In the genomic region with DNA sequence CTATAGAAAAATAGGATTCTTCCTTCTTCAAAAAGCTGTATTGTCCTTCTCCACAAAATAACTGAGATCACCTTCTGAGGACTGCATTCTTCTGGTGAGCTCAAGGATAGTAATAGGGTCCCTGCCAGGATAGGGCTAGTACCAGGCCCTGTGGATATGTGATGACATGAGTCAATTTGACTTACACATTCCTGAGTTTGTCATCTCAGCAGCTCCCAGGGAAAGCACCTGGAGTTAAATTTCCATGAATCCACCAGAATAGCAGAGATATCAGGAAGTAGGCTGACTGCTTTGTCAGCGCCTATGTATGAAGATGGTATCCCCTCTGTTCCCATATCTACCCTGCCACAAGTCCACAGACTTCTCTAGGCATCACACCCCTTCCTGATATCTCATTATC, we compare ENCODE assay signal across 21 cellular contexts.
DNase-seq lines count a peak whose midpoint lies in the region; ATAC-seq, FAIRE-seq and TF ChIP-seq lines count a peak whose summit lies in the region.
"Had no signal": no experiment of that assay in that cellular context is flagged by ENCODE, and none has a peak within 500 bp of the region (broad histone marks: within the 10 kb centered on the region; RNA-seq: fewer than 3 reads in every experiment).

No MANE protein-coding gene starts in this region.

- intact Hi-C loops in pancreas (cut with DNase I) = no loop called here

- H4K20me1 ChIP-seq in H1 (replicated peaks in 1 of 2; ENCODE audit: control insufficient read depth in 1 of 2, insufficient read depth in 2 of 2, low read length in 2 of 2) = no peaks in the 10 kb centered on the region

- no peak overlapping the region for H4K8ac ChIP-seq in H1 (ENCODE audit: extremely low read depth, insufficient read depth, low read length)
- H4K8ac ChIP-seq in mesenchymal stem cell (ENCODE audit: low read length) = no peak overlapping the region

- no peak overlapping the region for H3K56ac ChIP-seq in H1 (replicated peaks; ENCODE audit: insufficient read length, low read depth, low read length)

- H3K79me2 ChIP-seq in H1 (ENCODE audit: control insufficient read depth in 1 of 2, insufficient read depth in 2 of 2, low read length in 2 of 2) = no peaks in the 10 kb centered on the region

- POLR2A ChIA-PET in H1 (lab: Charles Lee; ENCODE audit: partially characterized antibody) = no interaction called here

- H3K4me2 ChIP-seq in H1 (ENCODE audit: insufficient read depth in 1 of 2, low read depth in 2 of 2, low read length in 2 of 2) (no peak overlapping the region), mesenchymal stem cell (ENCODE audit: low read length, poor library complexity, severe bottlenecking) (no peak overlapping the region)

- peaks cover 0 to 5% (median 3%) of the 10 kb centered on the region in 4 experiments; a peak in 6 of 7 replicates for H3K4me1 ChIP-seq in H1 (replicated peaks in 1 of 4; ENCODE audit: control insufficient read depth in 3 of 4, insufficient read depth in 4 of 4, low read length in 3 of 4)
- no peaks in the 10 kb centered on the region for H3K4me1 ChIP-seq in pancreas
- peaks cover 6% of the 10 kb centered on the region for H3K4me1 ChIP-seq in mesenchymal stem cell (ENCODE audit: control insufficient read depth, insufficient read depth, low read depth, low read length)

- DNase-seq in 8988T (peak; percentile 20), HT1080 (ENCODE audit: low read depth) (peak; percentile 25), H1 (ENCODE audit: low read depth in 1 of 2, low spot score in 2 of 2) (no peak), islet precursor cell (peak; percentile 71), pancreas (no peak), NCI-H510A treated with DMSO at 0.1 percent for 48 hours (lab: John Stamatoyannopoulos, UW) (no peak), mesenchymal stem cell (no peak), omental fat pad (ENCODE audit: low spot score) (no peak)
- DNase-seq: Calu3; CD4-positive, alpha-beta memory T cell; GF-D8; NCI-H1436; NCI-H2029 treated with DMSO at 0.1 percent for 48 hours; NCI-H2171 treated with DMSO at 0.1 percent for 48 hours; NCI-H446 treated with DMSO at 0.1 percent for 48 hours; NCI-H748 treated with DMSO at 0.1 percent for 48 hours; OCI-M1 had no signal

- no peak overlapping the region for H3K9ac ChIP-seq in H1 (replicated peaks in 1 of 4; ENCODE audit: extremely low read depth in 1 of 4, low read depth in 3 of 4, low read length in 3 of 4)
- H3K9ac ChIP-seq in mesenchymal stem cell (ENCODE audit: low read length) = no peak overlapping the region

- H3K4ac ChIP-seq in H1 (replicated peaks; ENCODE audit: insufficient read length, low read depth, low read length) (no peak overlapping the region), mesenchymal stem cell (ENCODE audit: low read depth in 1 of 2, low read length in 2 of 2) (no peak overlapping the region)

- H4K5ac ChIP-seq in H1 (ENCODE audit: insufficient read length, low read depth, low read length) = no peak overlapping the region

- H3K4me3 ChIP-seq in H1 (ENCODE audit: extremely low read depth in 1 of 4, insufficient read depth in 2 of 4, low read depth in 3 of 4, low read length in 4 of 4) = no peak overlapping the region
- no peak overlapping the region for H3K4me3 ChIP-seq in pancreas
- no peak overlapping the region for H3K4me3 ChIP-seq in mesenchymal stem cell (ENCODE audit: insufficient read depth in 1 of 2, low read depth in 1 of 2, low read length in 2 of 2)
- H3K4me3 ChIP-seq: K562 had no signal

- 83% methylated on average over 1 of the region's 1 CpG; no CpG with 5 or more reads in 1 of the 2 experiments for WGBS in H1 (ENCODE audit: extremely low coverage in 1 of 2, insufficient coverage in 1 of 2, insufficient read length in 1 of 2, insufficient replicate concordance in 2 of 2, low coverage in 1 of 2, low lambda C conversion rate in 2 of 2, missing lambda C conversion rate in 1 of 2), 2 experiments
- 79 to 80% methylated on average over 1 of the region's 1 CpG for WGBS in pancreas, 2 donors
- WGBS in mesenchymal stem cell = 95% methylated on average over 1 of the region's 1 CpG

- TF ChIP-seq EP300 in H1 (IDR thresholded peaks at IDR 0.05; ENCODE audit: borderline replicate concordance in 1 of 2, low read depth in 2 of 2, low read length in 2 of 2) = no peak

- H2BK12ac ChIP-seq in H1 (ENCODE audit: low read depth, low read length) (no peak overlapping the region), mesenchymal stem cell (ENCODE audit: low read length in 2 of 2) (no peak overlapping the region)

- TF ChIP-seq RAD21 in H1 (IDR thresholded peaks at IDR 0.05 in 1 of 2, conservative IDR thresholded peaks at IDR 0.05 in 1 of 2; ENCODE audit: low read depth in 2 of 2, low read length in 2 of 2) = no peak

- no peak overlapping the region for H3K23ac ChIP-seq in H1 (ENCODE audit: insufficient read length)
- H3K23ac ChIP-seq in mesenchymal stem cell (ENCODE audit: low read length in 2 of 2) = no peak overlapping the region

- no peak overlapping the region for H3K27ac ChIP-seq in H1 (ENCODE audit: low read depth, low read length)
- no peak overlapping the region for H3K27ac ChIP-seq in pancreas
- no peak overlapping the region for H3K27ac ChIP-seq in mesenchymal stem cell (ENCODE audit: low read length, poor library complexity, severe bottlenecking)

- no peaks in the 10 kb centered on the region for H3K23me2 ChIP-seq in H1 (ENCODE audit: low read depth, low read length)

- H3K9me3 ChIP-seq in H1 (ENCODE audit: insufficient read depth in 2 of 2, low read depth in 1 of 2, low read length in 1 of 2) (peaks cover 0 to 3% of the 10 kb centered on the region in 2 experiments; a peak in 1 of 4 replicates), pancreas (no peaks in the 10 kb centered on the region), mesenchymal stem cell (ENCODE audit: control insufficient read depth, low read length) (no peaks in the 10 kb centered on the region)

- ATAC-seq in pancreas (no peak), omental fat pad (ENCODE audit: low FRiP score) (no peak)
- ATAC-seq: K562 had no signal

- no peak overlapping the region for H2BK120ac ChIP-seq in H1 (replicated peaks; ENCODE audit: low read depth, low read length)
- no peak overlapping the region for H2BK120ac ChIP-seq in mesenchymal stem cell (ENCODE audit: low read depth, low read length)

- H2AFZ ChIP-seq in H1 (ENCODE audit: low read length) (no peak overlapping the region), mesenchymal stem cell (ENCODE audit: low read depth, low read length) (no peak overlapping the region)

- H4K91ac ChIP-seq in H1 (replicated peaks; ENCODE audit: insufficient read length, low read length) (no peak overlapping the region), mesenchymal stem cell (ENCODE audit: low read length) (no peak overlapping the region)

- H3K27me3 ChIP-seq in H1 (replicated peaks in 1 of 4; ENCODE audit: control insufficient read depth in 3 of 4, extremely low read depth in 1 of 4, insufficient read depth in 3 of 4, low read length in 3 of 4) (no peaks in the 10 kb centered on the region), pancreas (no peaks in the 10 kb centered on the region), mesenchymal stem cell (ENCODE audit: control insufficient read depth in 1 of 2, insufficient read depth in 1 of 2, low read length in 2 of 2) (peaks cover 0 to 15% of the 10 kb centered on the region in 2 experiments)

- H3K14ac ChIP-seq in H1 (ENCODE audit: insufficient read length) (no peak overlapping the region), mesenchymal stem cell (ENCODE audit: low read length in 2 of 2) (no peak overlapping the region)

- H3K79me1 ChIP-seq in H1 (ENCODE audit: low read depth, low read length) = no peaks in the 10 kb centered on the region
- H3K79me1 ChIP-seq in mesenchymal stem cell (replicated peaks; ENCODE audit: low read length, poor library complexity, severe bottlenecking) = no peaks in the 10 kb centered on the region

- H3K18ac ChIP-seq in H1 (ENCODE audit: extremely low read depth, low read length) (no peak overlapping the region), mesenchymal stem cell (ENCODE audit: low read depth in 1 of 2, low read length in 2 of 2) (no peak overlapping the region)

- H3K36me3 ChIP-seq in H1 (ENCODE audit: control insufficient read depth in 2 of 4, insufficient read depth in 4 of 4, low read length in 3 of 4) (no peaks in the 10 kb centered on the region), pancreas (no peaks in the 10 kb centered on the region), mesenchymal stem cell (ENCODE audit: control insufficient read depth in 1 of 2, insufficient read depth in 2 of 2, low read depth in 1 of 2, low read length in 2 of 2) (no peaks in the 10 kb centered on the region)

- no peak overlapping the region for H2BK5ac ChIP-seq in H1 (ENCODE audit: low read depth, low read length)
- no peak overlapping the region for H2BK5ac ChIP-seq in mesenchymal stem cell (ENCODE audit: low read depth, low read length, poor library complexity, severe bottlenecking)

- H2BK20ac ChIP-seq in H1 (ENCODE audit: low read length) = peak overlapping the region; percentile 96

- CTCF ChIA-PET in H1 (lab: Charles Lee; ENCODE audit: partially characterized antibody) = interaction anchor here (1.3 kb wide), 1 partner anchor 9 kb away, joined by 4 read pairs; no protein-coding TSS in a partner anchor

- TF ChIP-seq POLR2A in H1 (IDR thresholded peaks at IDR 0.05; ENCODE audit: control extremely low read depth in 1 of 2, low read depth in 2 of 2, low read length in 2 of 2) = no peak

- H2BK15ac ChIP-seq in H1 (ENCODE audit: low read length) = no peak overlapping the region
- H2BK15ac ChIP-seq in mesenchymal stem cell (ENCODE audit: low read depth, poor library complexity, severe bottlenecking) = no peak overlapping the region

- FAIRE-seq in H1 (lab: Jason Lieb, UNC) (no peak), pancreas (lab: Jason Lieb, UNC) (no peak)
- FAIRE-seq: GM12891, GM18507, H54, K562 had no signal

- TF ChIP-seq CTCF in H1 (IDR thresholded peaks at IDR 0.05; ENCODE audit: control extremely low read depth in 1 of 3, insufficient read depth in 1 of 3, low read depth in 1 of 3, low read length in 3 of 3) (no peak), pancreas (IDR thresholded peaks at IDR 0.05) (no peak), omental fat pad (IDR thresholded peaks at IDR 0.05) (no peak)

- H2AK5ac ChIP-seq in H1 (ENCODE audit: low read depth, low read length) (no peak overlapping the region), mesenchymal stem cell (ENCODE audit: low read length, severe bottlenecking) (no peak overlapping the region)

TF ChIP-seq in H1, 55 proteins besides CTCF, POLR2A, EP300 and RAD21 (continues in another document):
- TF ChIP-seq, protein P1, sequence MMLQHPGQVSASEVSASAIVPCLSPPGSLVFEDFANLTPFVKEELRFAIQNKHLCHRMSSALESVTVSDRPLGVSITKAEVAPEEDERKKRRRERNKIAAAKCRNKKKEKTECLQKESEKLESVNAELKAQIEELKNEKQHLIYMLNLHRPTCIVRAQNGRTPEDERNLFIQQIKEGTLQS (IDR thresholded peaks at IDR 0.05; ENCODE audit: insufficient read depth, low read depth, low read length) = no peak
- TF ChIP-seq RFX5 (IDR thresholded peaks at IDR 0.05; ENCODE audit: borderline replicate concordance, low read depth, low read length) = no peak
- no peak for TF ChIP-seq KDM4A (IDR thresholded peaks at IDR 0.05; ENCODE audit: low read depth, low read length, severe bottlenecking)
- no peak for TF ChIP-seq TBP (IDR thresholded peaks at IDR 0.05; ENCODE audit: low read depth, low read length)

Comparison
In these comparisons a context has a peak if more than half of its experiments do, and no peak if none do; other contexts are left out.
1. DNase-seq: peak in 8988T (single experiment), HT1080 (single experiment) and islet precursor cell (single experiment); none in H1 (0 of 2), pancreas (0 of 6), NCI-H510A treated with DMSO at 0.1 percent for 48 hours (single experiment), mesenchymal stem cell (single experiment) and omental fat pad (single experiment).